Comparison of ENCODE assay signal across 31 cellular contexts in the genomic region with DNA sequence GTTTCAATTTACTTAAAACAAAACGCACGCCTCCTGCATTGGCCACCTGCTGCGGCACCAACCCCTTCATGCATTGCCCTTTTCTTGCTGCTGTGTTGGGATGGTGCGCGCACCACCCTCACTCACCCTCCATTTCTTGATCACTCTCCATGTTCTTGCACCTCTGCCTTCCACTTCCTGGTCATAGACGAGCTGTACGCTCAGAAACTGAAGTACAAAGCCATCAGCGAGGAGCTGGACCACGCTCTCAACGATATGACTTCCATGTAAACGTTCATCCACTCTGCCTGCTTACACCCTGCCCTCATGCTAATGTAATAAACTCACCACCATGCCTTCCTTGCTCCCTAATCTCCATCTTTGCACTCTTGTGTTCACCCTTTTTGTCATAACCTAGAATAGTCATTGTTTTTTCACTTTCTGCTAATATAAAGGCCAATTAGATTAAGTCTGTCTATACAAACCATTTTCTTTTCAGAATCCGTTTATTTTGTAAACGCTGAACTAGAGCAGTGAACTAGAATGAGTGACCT. TPM values are rescaled to one million over a fixed set of nuclear protein-coding genes. Genes with fewer than 3 reads are reported as not detected.
DNase-seq lines count a peak whose midpoint lies in the region; ATAC-seq, FAIRE-seq and TF ChIP-seq lines count a peak whose summit lies in the region.
"Had no signal": no experiment of that assay in that cellular context is flagged by ENCODE, and none has a peak within 500 bp of the region (broad histone marks: within the 10 kb centered on the region; RNA-seq: fewer than 3 reads in every experiment).

No MANE protein-coding gene starts in this region.

- H3K4me1 Mint-ChIP-seq in HFFc6 (ENCODE audit: low read depth) (peaks cover 89% of the 10 kb centered on the region), nephron (peaks cover 66% of the 10 kb centered on the region)

- no peaks in the 10 kb centered on the region for H4K20me1 ChIP-seq in K562 (replicated peaks; ENCODE audit: control insufficient read depth, insufficient read depth, low read length)
- H4K20me1 ChIP-seq: BLaER1 had no signal

- no peak overlapping the region; the same call in 1 of the 3 replicates for H3K27ac ChIP-seq in K562 (ENCODE audit: extremely low read depth, low read depth, low read length)
- H3K27ac ChIP-seq in tibial artery = peak overlapping the region; percentile 8 to 10
- H3K27ac ChIP-seq: BLaER1, colonic mucosa, epithelial cell of prostate, vagina had no signal

- H3K79me2 ChIP-seq in K562 (ENCODE audit: control insufficient read depth, insufficient read depth, low read length) = no peaks in the 10 kb centered on the region

- no peak overlapping the region for H3K9ac ChIP-seq in K562 (ENCODE audit: insufficient read depth in 1 of 2, low read depth in 2 of 2, low read length in 2 of 2)
- H3K9ac ChIP-seq: BLaER1 had no signal

- in situ Hi-C loops in K562 (cut with MboI) = no loop called here

- H3K4me1 ChIP-seq in K562 (replicated peaks in 1 of 2; ENCODE audit: control insufficient read depth in 2 of 2, insufficient read depth in 2 of 2, low read length in 2 of 2) (peaks cover 8 to 24% of the 10 kb centered on the region in 2 experiments; a peak in 3 of 5 replicates), tibial artery (peaks cover 0 to 72% (median 13%) of the 10 kb centered on the region in 4 donors)
- H3K4me1 ChIP-seq: colonic mucosa, vagina had no signal

- intact Hi-C loops in K562 (cut with micrococcal nuclease) = no loop called here
- intact Hi-C loops in tibial artery (cut with DNase I; ENCODE audit: low total_unique reads) = no loop called here

- H3K27ac Mint-ChIP-seq in HFFc6 = peak overlapping the region; percentile 88
- H3K27ac Mint-ChIP-seq in nephron = peak overlapping the region; percentile 3 to 40 (median 19)
- H3K27ac Mint-ChIP-seq: activated CD4-positive, alpha-beta T cell treated with anti-CD3 and anti-CD28 coated beads, Interleukin-2, amount 10 ng/mL, durations not matched to agents 24 days and 14 days; activated naive CD8-positive, alpha-beta T cell; activated T-cell treated with anti-CD3 and anti-CD28 coated beads, Interleukin-2, amount 50 U/mL, for 24 hours; mesothelial cell of epicardium had no signal

- no peaks in the 10 kb centered on the region for H3K27me3 ChIP-seq in K562 (ENCODE audit: control insufficient read depth in 2 of 2, insufficient read depth in 2 of 2, low read length in 2 of 2)
- H3K27me3 ChIP-seq in tibial artery = no peaks in the 10 kb centered on the region
- H3K27me3 ChIP-seq: BLaER1, colonic mucosa, Peyer's patch, vagina had no signal

- H3K4me3 ChIP-seq in K562 (no peak overlapping the region), tibial artery (no peak overlapping the region)
- H3K4me3 ChIP-seq: BLaER1, colonic mucosa, Peyer's patch, vagina had no signal

- H3K36me3 Mint-ChIP-seq in HFFc6 (ENCODE audit: low read depth) = peaks cover 90% of the 10 kb centered on the region
- peaks cover 90% of the 10 kb centered on the region for H3K36me3 Mint-ChIP-seq in nephron (ENCODE audit: low read depth)

- peak; percentile 46 for FAIRE-seq in K562 (lab: Jason Lieb, UNC)
- FAIRE-seq: GM18507, small intestine had no signal

- BruUV-seq in K562 (replicated peaks; lab: Mats Ljungman, UMichigan) = no TSS peak

- TF ChIP-seq EP300 in K562 (IDR thresholded peaks at IDR 0.05; ENCODE audit: low read length) = no peak

- TF ChIP-seq CTCF in HFFc6 (IDR thresholded peaks at IDR 0.05) (no peak), K562 (IDR thresholded peaks at IDR 0.05 in 2 of 3, conservative IDR thresholded peaks at IDR 0.05 in 1 of 3; ENCODE audit: insufficient read depth in 2 of 3, low read depth in 1 of 3, low read length in 3 of 3) (no peak), nephron (IDR thresholded peaks at IDR 0.05; ENCODE audit: unreplicated experiment in 3 of 3) (no peak), tibial artery (IDR thresholded peaks at IDR 0.05) (no peak)

- ATAC-seq in K562 (no peak), HG02970 (IDR thresholded peaks at IDR 0.05; ENCODE audit: low FRiP score, unreplicated experiment) (no peak)
- ATAC-seq: naive thymus-derived CD4-positive, alpha-beta T cell had no signal

- H3K27me3 Mint-ChIP-seq in HFFc6 (ENCODE audit: insufficient read depth) (peaks cover 46% of the 10 kb centered on the region), nephron (ENCODE audit: low read depth) (no peaks in the 10 kb centered on the region)
- H3K27me3 Mint-ChIP-seq: activated CD4-positive, alpha-beta T cell treated with anti-CD3 and anti-CD28 coated beads, Interleukin-2, amount 10 ng/mL, durations not matched to agents 24 days and 14 days; activated naive CD8-positive, alpha-beta T cell; activated T-cell treated with anti-CD3 and anti-CD28 coated beads, Interleukin-2, amount 50 U/mL, for 24 hours; naive thymus-derived CD4-positive, alpha-beta T cell had no signal

- DNase-seq in HFFc6 (no peak), K562 (ENCODE audit: extremely low read depth in 1 of 4, low spot score in 3 of 4) (no peak), tibial artery (no peak), RPMI8226 (no peak), activated T-cell treated with anti-CD3 and anti-CD28 coated beads for 4 hours (no peak)
- DNase-seq: activated CD4-positive, alpha-beta T cell treated with anti-CD3 and anti-CD28 coated beads, Interleukin-2, amount 10 ng/mL, durations not matched to agents 24 days and 14 days; activated CD8-positive, alpha-beta memory T cell treated with anti-CD3 and anti-CD28 coated beads for 24 hours; activated effector memory CD4-positive, alpha-beta T cell treated with anti-CD3 and anti-CD28 coated beads, Interleukin-2, amount 50 U/mL, for 16 hours; activated T-cell treated with anti-CD3 and anti-CD28 coated beads, Interleukin-2, amount 50 U/mL, for 24 hours; anterior cingulate cortex; colonic mucosa; effector CD8-positive, alpha-beta T cell; EL; glutamatergic neuron; HCEC 1CT; left ventricle myocardium superior; naive thymus-derived CD4-positive, alpha-beta T cell; NCI-H146; NCI-H345; Peyer's patch; SIG-M5; small intestine; stimulated activated naive CD4-positive, alpha-beta T cell had no signal

- POLR2A ChIA-PET in K562 (lab: Yijun Ruan, JAX) = interaction anchor here (1.4 to 2.4 kb wide), 3 partner anchors 9 to 11 kb away, joined by 6 to 13 read pairs (median 8); no protein-coding TSS in a partner anchor

- no peaks in the 10 kb centered on the region for H3K9me1 ChIP-seq in K562 (ENCODE audit: control insufficient read depth, insufficient read depth, low read length)

- WGBS in K562 (ENCODE audit: insufficient coverage, low coverage, missing lambda C conversion rate) = 85% methylated on average over 13 of the region's 13 CpGs

- no peak for TF ChIP-seq RAD21 in K562 (CRISPR knock-in tag; conservative IDR thresholded peaks at IDR 0.05 in 1 of 2, IDR thresholded peaks at IDR 0.05 in 1 of 2)

- TF ChIP-seq POLR2A in K562 (conservative IDR thresholded peaks at IDR 0.05) = no peak

- H2AFZ ChIP-seq in K562 (ENCODE audit: low read depth, low read length) = no peak overlapping the region

- H3K36me3 ChIP-seq in K562 (ENCODE audit: control insufficient read depth, insufficient read depth, low read length) (peaks cover 38% of the 10 kb centered on the region), tibial artery (peaks cover 98 to 100% (median 98%) of the 10 kb centered on the region in 3 donors)

- H3K9me3 ChIP-seq in K562 (replicated peaks; ENCODE audit: control insufficient read depth, insufficient read depth, low read depth, low read length) = no peaks in the 10 kb centered on the region
- no peaks in the 10 kb centered on the region for H3K9me3 ChIP-seq in tibial artery
- H3K9me3 ChIP-seq: BLaER1, colonic mucosa, Peyer's patch, vagina had no signal

- no peak overlapping the region for H3K4me2 ChIP-seq in K562 (ENCODE audit: insufficient read depth, low read length)

- H3K4me3 Mint-ChIP-seq in HFFc6 (peak overlapping the region; percentile 20; the same call in 1 of the 2 replicates), nephron (no peak overlapping the region)
- H3K4me3 Mint-ChIP-seq: activated CD4-positive, alpha-beta T cell treated with anti-CD3 and anti-CD28 coated beads, Interleukin-2, amount 10 ng/mL, durations not matched to agents 24 days and 14 days; activated naive CD8-positive, alpha-beta T cell; activated T-cell treated with anti-CD3 and anti-CD28 coated beads, Interleukin-2, amount 50 U/mL, for 24 hours; mesothelial cell of epicardium; naive thymus-derived CD4-positive, alpha-beta T cell had no signal

- CTCF ChIA-PET in K562 (lab: Yijun Ruan, JAX; ENCODE audit: low intra/inter-chr PET ratio) = no interaction called here

- H3K9me3 Mint-ChIP-seq in HFFc6 (peaks cover 18% of the 10 kb centered on the region), nephron (no peaks in the 10 kb centered on the region)
- H3K9me3 Mint-ChIP-seq: activated CD4-positive, alpha-beta T cell treated with anti-CD3 and anti-CD28 coated beads, Interleukin-2, amount 10 ng/mL, durations not matched to agents 24 days and 14 days; activated T-cell treated with anti-CD3 and anti-CD28 coated beads, Interleukin-2, amount 50 U/mL, for 24 hours; mesothelial cell of epicardium; naive thymus-derived CD4-positive, alpha-beta T cell had no signal

RNA-seq across cellular contexts. Expression of a gene that starts 21.4 kb away (rescaled TPM):
- total RNA-seq in HFFc6 (2021; fragmentation: NEBNext Ultra II Directional; extraction: Animal tissue kit (Norgen Biotek cat#: 25700)) = 1,000 to 10,000 TPM; 1,264 to 1,620 (median 1,342) TPM
- 40.0 and 70.8 TPM in 2 replicates for total RNA-seq in K562 (2011; cell fraction: chromatin; rRNA removed; ENCODE audit: low replicate concordance)
- 25.8 and 35.0 TPM in 2 replicates for total RNA-seq in K562 (2011; cell fraction: nucleolus; rRNA removed)
- total RNA-seq in K562 (2011; cell fraction: nucleoplasm; rRNA removed) = 50.5 and 78.6 TPM in 2 replicates
- total RNA-seq in K562 (2014; rRNA removed) (49.9 and 52.9 TPM in 2 replicates), K562 (2014; rRNA removed; fragmentation: Illumina TruSeq; extraction: Trizol) (49.2 and 51.0 TPM in 2 replicates), K562 (2015; rRNA removed; fragmentation: Illumina TruSeq; extraction: Trizol) (42.0 and 43.1 TPM in 2 replicates), K562 (2021) (37.2 and 38.5 TPM in 2 replicates)
- polyA plus RNA-seq in K562 (2011; rRNA removed) (36.0 and 42.1 TPM in 2 replicates), K562 (2014; fragmentation: Illumina TruSeq; extraction: Trizol) (40.0 and 49.5 TPM in 2 replicates), K562 (2014; fragmentation: Nextera tagmentation; extraction: Ambion mirVana) (10 to 100 TPM in 1 of 2 experiments, 1 to 10 TPM in 1; 8.1 to 11.1 TPM), K562 (2014; rRNA removed) (53.9 and 54.5 TPM in 2 replicates)
- polyA plus RNA-seq in K562 (2011; cell fraction: cytosol; rRNA removed) = 14.9 and 22.5 TPM in 2 replicates
- polyA plus RNA-seq in K562 (2011; cell fraction: nucleus; rRNA removed) = 33.8 and 50.9 TPM in 2 replicates
- polyA plus RNA-seq in K562 (2012) = 46.9 and 77.8 TPM in 2 replicates
- 28.7 and 39.2 TPM in 2 replicates for polyA minus RNA-seq in K562 (2011; rRNA and poly(A)+ RNA removed)
- 12.6 and 14.0 TPM in 2 replicates for polyA minus RNA-seq in K562 (2011; cell fraction: cytosol; rRNA and poly(A)+ RNA removed)
- 23.7 and 44.0 TPM in 2 replicates for polyA minus RNA-seq in K562 (2011; cell fraction: nucleus; rRNA and poly(A)+ RNA removed)

RNA-seq across cellular contexts. Expression of a gene that starts 57.7 kb away (rescaled TPM):
- total RNA-seq in HFFc6 (2021; fragmentation: NEBNext Ultra II Directional; extraction: Animal tissue kit (Norgen Biotek cat#: 25700)) = 10 to 100 TPM; 37.5 to 47.6 (median 45.7) TPM
- total RNA-seq in K562 (2011; cell fraction: chromatin; rRNA removed; ENCODE audit: low replicate concordance) = 8.1 and 18.4 TPM in 2 replicates
- 3.5 and 6.1 TPM in 2 replicates for total RNA-seq in K562 (2011; cell fraction: nucleolus; rRNA removed)
- total RNA-seq in K562 (2011; cell fraction: nucleoplasm; rRNA removed) = 9.0 and 15.3 TPM in 2 replicates
- total RNA-seq in K562 (2014; rRNA removed) = 6.1 and 9.5 TPM in 2 replicates
- total RNA-seq in K562 (2014; rRNA removed; fragmentation: Illumina TruSeq; extraction: Trizol) = 14.7 and 19.7 TPM in 2 replicates
- total RNA-seq in K562 (2015; rRNA removed; fragmentation: Illumina TruSeq; extraction: Trizol) = 13.1 and 15.5 TPM in 2 replicates
- total RNA-seq in K562 (2021) = 7.0 and 8.4 TPM in 2 replicates
- 11.3 and 12.4 TPM in 2 replicates for polyA plus RNA-seq in K562 (2011; rRNA removed)
- polyA plus RNA-seq in K562 (2011; cell fraction: cytosol; rRNA removed) = 2.3 and 4.6 TPM in 2 replicates
- 1.8 and 3.3 TPM in 2 replicates for polyA plus RNA-seq in K562 (2011; cell fraction: nucleus; rRNA removed)
- 9.4 and 11.0 TPM in 2 replicates for polyA plus RNA-seq in K562 (2012)
- polyA plus RNA-seq in K562 (2014; fragmentation: Illumina TruSeq; extraction: Trizol) = 8.2 and 14.6 TPM in 2 replicates
- polyA plus RNA-seq in K562 (2014; fragmentation: Nextera tagmentation; extraction: Ambion mirVana) = 1 to 10 TPM; 3.1 to 4.0 TPM
- 8.3 and 9.8 TPM in 2 replicates for polyA plus RNA-seq in K562 (2014; rRNA removed)
- polyA minus RNA-seq in K562 (2011; rRNA and poly(A)+ RNA removed) = 6.5 and 9.1 TPM in 2 replicates
- 1.8 and 2.8 TPM in 2 replicates for polyA minus RNA-seq in K562 (2011; cell fraction: cytosol; rRNA and poly(A)+ RNA removed)
- polyA minus RNA-seq in K562 (2011; cell fraction: nucleus; rRNA and poly(A)+ RNA removed) = 2.0 and 4.0 TPM in 2 replicates

Comparison
In these comparisons a context has a peak if more than half of its experiments do, and no peak if none do; other contexts are left out.
1. RNA of a gene that starts 21.4 kb away (total RNA-seq): 1,264 to 1,620 TPM in HFFc6; 25.8 to 78.6 TPM in K562; every median in the first group is over 10 times any median in the second.